8 cellular contexts compared by ENCODE assay signal in the genomic region with DNA sequence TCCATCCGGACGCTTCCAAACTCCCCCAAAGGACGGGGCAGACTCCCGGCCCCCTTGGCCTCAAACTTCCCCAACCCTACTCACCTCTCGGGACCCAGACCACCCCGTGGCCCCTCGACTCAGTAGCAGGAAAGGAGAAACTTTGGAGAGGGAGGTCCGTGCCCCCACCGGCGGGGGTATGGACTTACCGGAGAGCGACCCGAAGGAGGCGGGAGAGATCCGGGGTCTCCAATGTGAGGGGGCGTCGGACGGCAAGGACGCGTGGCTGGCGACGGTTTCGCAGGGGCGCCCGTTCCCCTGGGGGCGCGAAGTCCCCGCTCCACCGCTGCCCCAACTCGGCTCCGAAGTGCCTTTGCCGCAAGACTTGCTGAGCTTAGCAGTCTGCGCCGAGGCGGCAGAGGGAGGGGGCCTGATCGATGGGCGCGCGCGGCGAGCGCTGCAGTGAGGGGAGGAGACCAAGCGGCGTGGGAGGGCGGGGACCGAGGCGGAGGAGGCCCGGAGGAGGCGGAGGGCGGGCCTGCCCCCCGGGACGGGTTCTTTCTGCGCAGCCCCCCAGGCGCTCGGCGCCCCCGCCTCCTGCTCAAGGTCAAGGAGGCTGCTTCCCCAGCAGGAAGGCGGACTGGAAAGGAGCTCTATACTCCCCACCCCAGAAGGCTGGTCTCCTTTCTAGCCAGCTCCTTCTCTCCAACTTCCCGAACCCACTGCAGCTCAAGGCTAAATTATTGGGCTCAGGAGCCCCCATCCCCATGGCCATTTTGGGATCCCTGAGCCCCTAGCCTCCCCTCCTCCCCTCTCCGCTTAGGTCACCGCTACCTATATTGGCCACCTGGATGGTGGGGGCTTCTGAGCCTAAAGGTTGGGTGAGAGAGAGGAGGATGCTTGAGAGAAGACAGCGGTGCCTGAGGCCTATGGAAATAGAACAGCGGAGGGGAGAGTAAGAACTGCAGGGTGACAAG. TPM values are rescaled to one million over a fixed set of nuclear protein-coding genes. Genes with fewer than 3 reads are reported as not detected.
A peak's percentile ranks its signal among the peaks of the same experiment; 100 is the strongest.
DNase-seq lines count a peak whose midpoint lies in the region; ATAC-seq and TF ChIP-seq lines count a peak whose summit lies in the region.

SYT2 (minus strand) TSS at position 385 of the 956 bp plus-strand sequence. CDS start 104,682 bp downstream, outside the sequence.

- H3K9ac ChIP-seq in mucosa of rectum (ENCODE audit: low read depth in 1 of 2, low read length in 2 of 2): peak within 1 kb of the TSS in 1 of 2 donors; percentile 20

- H3K9me3 ChIP-seq in mucosa of rectum (ENCODE audit: control insufficient read depth in 2 of 2, low read length in 2 of 2): no peaks in the 10 kb centered on the region

- no peaks in the 10 kb centered on the region for H3K36me3 ChIP-seq in GM06990 (ENCODE audit: control insufficient read depth, insufficient read depth, low read length)
- no peaks in the 10 kb centered on the region for H3K36me3 ChIP-seq in mucosa of rectum (ENCODE audit: control insufficient read depth in 2 of 2, insufficient read depth in 2 of 2, low read length in 2 of 2)

- peaks cover 5% of the 10 kb centered on the region for H3K27me3 ChIP-seq in GM06990 (replicated peaks; ENCODE audit: control insufficient read depth, insufficient read depth, low read length)
- peaks cover 42 to 49% of the 10 kb centered on the region in 2 donors for H3K27me3 ChIP-seq in mucosa of rectum (ENCODE audit: control insufficient read depth in 2 of 2, insufficient read depth in 2 of 2, low read length in 2 of 2)

- no peak for ATAC-seq in GM21825 (IDR thresholded peaks at IDR 0.05; ENCODE audit: unreplicated experiment)

- peaks cover 5 to 6% of the 10 kb centered on the region in 2 donors for H3K4me1 ChIP-seq in mucosa of rectum (ENCODE audit: control insufficient read depth in 2 of 2, insufficient read depth in 2 of 2, low read length in 2 of 2)

- H3K4me3 ChIP-seq in GM06990 (replicated peaks; ENCODE audit: low read depth, low read length): no peak within 1 kb of the TSS
- peak within 1 kb of the TSS; percentile 15 to 24 for H3K4me3 ChIP-seq in mucosa of rectum (ENCODE audit: low read length in 2 of 2)

- no peak for TF ChIP-seq CTCF in GM06990 (IDR thresholded peaks at IDR 0.05; ENCODE audit: insufficient read depth, low read length, poor library complexity, severe bottlenecking)

- DNase-seq in GM06990 (ENCODE audit: extremely low read depth, insufficient read length): peak; percentile 14
- DNase-seq in NCI-H2171 treated with DMSO at 0.1 percent for 48 hours (lab: John Stamatoyannopoulos, UW): peak; percentile 60
- peak; percentile 37 for DNase-seq in dermis blood vessel endothelial cell
- DNase-seq in AML-193 (lab: John Stamatoyannopoulos, UW): no peak
- DNase-seq in stimulated activated naive CD4-positive, alpha-beta T cell (lab: John Stamatoyannopoulos, UW): no peak
- no peak for DNase-seq in 8988T

- no peak within 1 kb of the TSS for H3K27ac ChIP-seq in mucosa of rectum (ENCODE audit: low read depth in 2 of 2, low read length in 2 of 2)

RNA-seq across cellular contexts. Expression of gene SYT2, which starts in this region (rescaled TPM):
- under 0.01 TPM in 1 of 2 replicates, not detected in the other for total RNA-seq in dermis blood vessel endothelial cell

Comparison
In these comparisons a context has a peak if more than half of its experiments do, and no peak if none do; other contexts are left out.
1. Peak in DNase-seq in dermis blood vessel endothelial cell; RNA of the gene not detected or under 1 TPM.
2. DNase-seq: peak in GM06990 (single experiment) and NCI-H2171 treated with DMSO at 0.1 percent for 48 hours (single experiment); none in AML-193 (0 of 2), stimulated activated naive CD4-positive, alpha-beta T cell (0 of 6) and 8988T (single experiment).